8 cellular contexts compared by ENCODE assay signal in genomic region chr12:57904848-57905811, GRCh38. TPM values are rescaled to one million over a fixed set of nuclear protein-coding genes. Genes with fewer than 3 reads are reported as not detected.
DNase-seq lines count a peak whose midpoint lies in the region; ATAC-seq and TF ChIP-seq lines count a peak whose summit lies in the region.

No MANE protein-coding gene starts in this region.

- H3K27ac Mint-ChIP-seq in chondrocyte (ENCODE audit: unreplicated experiment), result no peak overlapping the region

- H3K4me1 Mint-ChIP-seq in chondrocyte (ENCODE audit: low read depth), result peaks cover 19% of the 10 kb centered on the region

- H3K9me3 Mint-ChIP-seq in chondrocyte (ENCODE audit: low read depth), result no peaks in the 10 kb centered on the region

- peak overlapping the region; percentile 48 for H3K4me3 Mint-ChIP-seq in chondrocyte (ENCODE audit: unreplicated experiment)

- DNase-seq in C1 segment of cervical spinal cord (lab: John Stamatoyannopoulos, UW) (peak in 12 of 14 donors; percentile 18 to 83 (median 68)), NCI-H510A treated with DMSO at 0.1 percent for 48 hours (lab: John Stamatoyannopoulos, UW) (peak; percentile 98), chondrocyte (ENCODE audit: low spot score) (no peak), left lobe of liver (ENCODE audit: low spot score) (peak; percentile 86)
- peak; percentile 72 for DNase-seq in activated CD4-positive, alpha-beta T cell treated with anti-CD3 and anti-CD28 coated beads for 1 hour
- DNase-seq in stimulated activated CD4-positive, alpha-beta T cell treated with anti-CD3 and anti-CD28 coated beads, Interleukin-4, amount 100 ng/mL, for 48 hours (ENCODE audit: low read depth in 2 of 2), result peak; percentile 79 to 82

- H3K27me3 Mint-ChIP-seq in chondrocyte (ENCODE audit: low read depth), result peaks cover 3% of the 10 kb centered on the region

- peak; percentile 100 for TF ChIP-seq CTCF in chondrocyte (IDR thresholded peaks at IDR 0.05)

- H3K36me3 Mint-ChIP-seq in chondrocyte (ENCODE audit: low read depth), result no peaks in the 10 kb centered on the region

- ATAC-seq in GM19328 (IDR thresholded peaks at IDR 0.05; ENCODE audit: unreplicated experiment), result peak; percentile 84
- ATAC-seq in HG03460 (IDR thresholded peaks at IDR 0.05; ENCODE audit: unreplicated experiment), result peak; percentile 91
- ATAC-seq in left lobe of liver, result peak; percentile 100

RNA-seq across cellular contexts. Expression of gene ATP23, which starts 36.2 kb away (rescaled TPM):
- total RNA-seq in chondrocyte (2.3 to 5.3 TPM (median 3.6 TPM) in 3 replicates), left lobe of liver (4.0 TPM)

RNA-seq across cellular contexts. Expression of gene CTDSP2, which starts 58.6 kb away (rescaled TPM):
- total RNA-seq in chondrocyte (113 to 124 TPM (median 123 TPM) in 3 replicates), left lobe of liver (86.3 TPM)
